In the genomic region with DNA sequence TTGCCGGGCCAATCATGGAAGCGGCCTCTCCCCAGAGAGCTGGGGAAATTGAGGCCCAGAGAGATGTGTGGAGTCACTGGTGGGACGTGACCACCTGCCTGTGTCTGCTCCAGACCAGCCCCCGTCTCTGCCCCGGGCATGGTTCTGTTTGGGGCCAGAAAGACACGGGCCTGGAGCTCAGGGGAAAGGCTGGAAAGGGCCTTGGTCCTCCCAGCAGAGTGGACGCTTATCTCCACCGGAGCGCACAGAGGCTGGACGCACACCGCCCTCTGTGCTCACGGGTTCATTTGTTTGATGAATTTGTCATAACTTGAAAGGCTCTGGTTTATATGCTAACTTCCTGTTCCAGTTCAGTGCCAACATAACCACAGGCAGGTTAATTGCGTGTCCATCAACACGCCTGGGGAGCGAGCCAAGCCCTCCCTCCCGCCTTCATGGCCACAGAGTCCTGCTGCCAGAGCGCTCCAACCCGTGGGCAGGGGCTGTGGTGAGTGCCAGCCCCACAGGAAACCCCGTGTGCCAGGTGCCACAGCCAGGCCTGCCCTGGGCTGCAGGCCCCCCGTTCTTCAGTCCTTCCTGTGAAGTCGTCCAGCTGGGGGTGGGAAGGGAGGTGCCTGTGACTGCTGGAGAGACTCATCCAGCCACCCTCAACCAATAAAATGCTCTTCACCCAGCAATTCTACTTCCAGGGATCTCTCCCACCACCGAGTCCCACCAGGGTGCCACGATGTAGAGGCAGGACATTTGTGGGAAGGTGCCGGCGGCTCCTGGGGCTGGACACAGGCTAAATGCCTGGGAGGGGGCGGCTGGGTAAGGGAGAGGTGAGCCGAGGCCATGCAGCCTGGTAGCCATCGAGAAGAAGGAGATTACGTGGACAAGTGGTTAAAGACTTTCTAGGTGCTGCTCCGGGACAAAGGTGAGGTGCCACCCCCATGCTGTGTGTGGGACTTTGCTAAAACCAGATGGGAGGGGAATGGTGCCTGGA, we compare ENCODE assay signal across 8 cellular contexts. TPM values are rescaled to one million over a fixed set of nuclear protein-coding genes. Genes with fewer than 3 reads are reported as not detected.
A peak's percentile ranks its signal among the peaks of the same experiment; 100 is the strongest.
DNase-seq lines count a peak whose midpoint lies in the region; ATAC-seq and TF ChIP-seq lines count a peak whose summit lies in the region.

No MANE protein-coding gene starts in this region.

- H3K4me1 ChIP-seq in esophagus (ENCODE audit: control insufficient read depth in 2 of 2, insufficient read depth in 2 of 2, low read length in 1 of 2) (peaks cover 2 to 18% of the 10 kb centered on the region in 2 donors), psoas muscle (no peaks in the 10 kb centered on the region)

- peak; percentile 71 for ATAC-seq in activated CD4-positive, alpha-beta T cell treated with anti-CD3 and anti-CD28 coated beads for 36 hours
- ATAC-seq in SK-N-SH treated with all-trans-retinoic acid at 6 μM for 48 hours (peak; percentile 14), psoas muscle (peak in 3 of 4 donors; percentile 36 to 43 (median 43)), GM18861 (IDR thresholded peaks at IDR 0.05; ENCODE audit: unreplicated experiment) (no peak), HG02571 (IDR thresholded peaks at IDR 0.05; ENCODE audit: unreplicated experiment) (no peak)

- TF ChIP-seq CTCF in psoas muscle (IDR thresholded peaks at IDR 0.05) = no peak

- 21 to 22% methylated on average over 30 of the region's 30 CpGs for WGBS in esophagus, 2 donors
- 50 to 62% (median 60%) methylated on average over 29 to 30 of the region's 30 CpGs for WGBS in psoas muscle, 3 donors

- intact Hi-C loops in activated CD4-positive, alpha-beta T cell treated with anti-CD3 and anti-CD28 coated beads for 36 hours (cut with DNase I, micrococcal nuclease) = no loop called here
- intact Hi-C loops in psoas muscle (cut with DNase I) = no loop called here

- H3K4me3 ChIP-seq in esophagus (ENCODE audit: low read depth in 1 of 2, low read length in 2 of 2) (peak overlapping the region; percentile 5 to 24), psoas muscle (peak overlapping the region; percentile 52)

- POLR2A ChIA-PET in activated CD4-positive, alpha-beta T cell treated with anti-CD3 and anti-CD28 coated beads for 36 hours (lab: Charles Lee) = interaction anchor here (0.6 kb wide), 1 partner anchor 442 kb away, joined by 4 read pairs; no protein-coding TSS in a partner anchor

- peak; percentile 55 for DNase-seq in activated CD4-positive, alpha-beta T cell treated with anti-CD3 and anti-CD28 coated beads for 36 hours
- no peak for DNase-seq in activated CD4-positive, alpha-beta T cell treated with anti-CD3 and anti-CD28 coated beads, Interleukin-2, amount 50 U/mL, for 4 hours
- no peak for DNase-seq in psoas muscle
- DNase-seq in KG1 (lab: John Stamatoyannopoulos, UW) = no peak

- no peak overlapping the region for H3K4me3 Mint-ChIP-seq in activated CD4-positive, alpha-beta T cell treated with anti-CD3 and anti-CD28 coated beads for 36 hours

- H3K27me3 Mint-ChIP-seq in activated CD4-positive, alpha-beta T cell treated with anti-CD3 and anti-CD28 coated beads for 36 hours = peaks cover 30% of the 10 kb centered on the region

- H3K9me3 ChIP-seq in esophagus (ENCODE audit: control insufficient read depth in 2 of 2, insufficient read depth in 1 of 2, low read depth in 1 of 2, low read length in 1 of 2) (no peaks in the 10 kb centered on the region), psoas muscle (no peaks in the 10 kb centered on the region)

- no peak overlapping the region for H3K27ac Mint-ChIP-seq in activated CD4-positive, alpha-beta T cell treated with anti-CD3 and anti-CD28 coated beads for 36 hours

- H3K27me3 ChIP-seq in esophagus (ENCODE audit: control insufficient read depth in 1 of 2, insufficient read depth in 2 of 2, low read length in 2 of 2) (no peaks in the 10 kb centered on the region), psoas muscle (ENCODE audit: insufficient read depth in 3 of 3, low read length in 2 of 3) (no peaks in the 10 kb centered on the region)

- H3K27ac ChIP-seq in esophagus (ENCODE audit: low read depth in 2 of 2, low read length in 1 of 2) = peak overlapping the region; percentile 92 to 93
- H3K27ac ChIP-seq in psoas muscle = no peak overlapping the region

- no peaks in the 10 kb centered on the region for H3K36me3 Mint-ChIP-seq in activated CD4-positive, alpha-beta T cell treated with anti-CD3 and anti-CD28 coated beads for 36 hours (ENCODE audit: low read depth)

- peaks cover 16% of the 10 kb centered on the region for H3K4me1 Mint-ChIP-seq in activated CD4-positive, alpha-beta T cell treated with anti-CD3 and anti-CD28 coated beads for 36 hours

- H3K36me3 ChIP-seq in esophagus (ENCODE audit: control insufficient read depth in 2 of 2, insufficient read depth in 2 of 2, low read length in 1 of 2) = no peaks in the 10 kb centered on the region
- H3K36me3 ChIP-seq in psoas muscle (ENCODE audit: insufficient read depth in 1 of 2, low read depth in 1 of 2) = no peaks in the 10 kb centered on the region

- CTCF ChIA-PET in activated CD4-positive, alpha-beta T cell treated with anti-CD3 and anti-CD28 coated beads for 36 hours (lab: Charles Lee) = interaction anchor here (1.1 kb wide), 1 partner anchor 31 kb away, joined by 3 read pairs; no protein-coding TSS in a partner anchor

- no peaks in the 10 kb centered on the region for H3K9me3 Mint-ChIP-seq in activated CD4-positive, alpha-beta T cell treated with anti-CD3 and anti-CD28 coated beads for 36 hours (ENCODE audit: low read depth)

TF ChIP-seq in SK-N-SH treated with all-trans-retinoic acid at 6 μM for 48 hours, 23 proteins besides CTCF, POLR2A, EP300 and RAD21:
- TF ChIP-seq ESRRG (CRISPR knock-in tag; IDR thresholded peaks at IDR 0.05) (no peak), TOX (CRISPR knock-in tag; IDR thresholded peaks at IDR 0.05; ENCODE audit: borderline replicate concordance) (no peak), OSR1 (CRISPR knock-in tag; IDR thresholded peaks at IDR 0.05) (no peak), PATZ1 (CRISPR knock-in tag; IDR thresholded peaks at IDR 0.05; ENCODE audit: borderline replicate concordance) (no peak), ZFP30 (CRISPR knock-in tag; IDR thresholded peaks at IDR 0.05) (no peak), BACH2 (CRISPR knock-in tag; IDR thresholded peaks at IDR 0.05; ENCODE audit: borderline replicate concordance) (no peak), CSDC2 (CRISPR knock-in tag; IDR thresholded peaks at IDR 0.05) (no peak), ZC3H10 (CRISPR knock-in tag; IDR thresholded peaks at IDR 0.05) (no peak)
- TF ChIP-seq, protein P1, sequence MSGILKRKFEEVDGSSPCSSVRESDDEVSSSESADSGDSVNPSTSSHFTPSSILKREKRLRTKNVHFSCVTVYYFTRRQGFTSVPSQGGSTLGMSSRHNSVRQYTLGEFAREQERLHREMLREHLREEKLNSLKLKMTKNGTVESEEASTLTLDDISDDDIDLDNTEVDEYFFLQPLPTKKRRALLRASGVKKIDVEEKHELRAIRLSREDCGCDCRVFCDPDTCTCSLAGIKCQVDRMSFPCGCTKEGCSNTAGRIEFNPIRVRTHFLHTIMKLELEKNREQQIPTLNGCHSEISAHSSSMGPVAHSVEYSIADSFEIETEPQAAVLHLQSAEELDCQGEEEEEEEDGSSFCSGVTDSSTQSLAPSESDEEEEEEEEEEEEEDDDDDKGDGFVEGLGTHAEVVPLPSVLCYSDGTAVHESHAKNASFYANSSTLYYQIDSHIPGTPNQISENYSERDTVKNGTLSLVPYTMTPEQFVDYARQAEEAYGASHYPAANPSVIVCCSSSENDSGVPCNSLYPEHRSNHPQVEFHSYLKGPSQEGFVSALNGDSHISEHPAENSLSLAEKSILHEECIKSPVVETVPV (CRISPR knock-in tag; IDR thresholded peaks at IDR 0.05) = no peak
- TF ChIP-seq, protein P2, sequence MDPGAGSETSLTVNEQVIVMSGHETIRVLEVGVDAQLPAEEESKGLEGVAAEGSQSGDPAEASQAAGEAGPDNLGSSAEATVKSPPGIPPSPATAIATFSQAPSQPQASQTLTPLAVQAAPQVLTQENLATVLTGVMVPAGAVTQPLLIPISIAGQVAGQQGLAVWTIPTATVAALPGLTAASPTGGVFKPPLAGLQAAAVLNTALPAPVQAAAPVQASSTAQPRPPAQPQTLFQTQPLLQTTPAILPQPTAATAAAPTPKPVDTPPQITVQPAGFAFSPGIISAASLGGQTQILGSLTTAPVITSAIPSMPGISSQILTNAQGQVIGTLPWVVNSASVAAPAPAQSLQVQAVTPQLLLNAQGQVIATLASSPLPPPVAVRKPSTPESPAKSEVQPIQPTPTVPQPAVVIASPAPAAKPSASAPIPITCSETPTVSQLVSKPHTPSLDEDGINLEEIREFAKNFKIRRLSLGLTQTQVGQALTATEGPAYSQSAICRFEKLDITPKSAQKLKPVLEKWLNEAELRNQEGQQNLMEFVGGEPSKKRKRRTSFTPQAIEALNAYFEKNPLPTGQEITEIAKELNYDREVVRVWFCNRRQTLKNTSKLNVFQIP (CRISPR knock-in tag; IDR thresholded peaks at IDR 0.05; ENCODE audit: borderline replicate concordance, low read depth) = no peak

RNA-seq across cellular contexts. Expression of gene BAHCC1, which starts 29.4 kb away (rescaled TPM):
- total RNA-seq in activated CD4-positive, alpha-beta T cell treated with anti-CD3 and anti-CD28 coated beads for 36 hours = under 1 TPM in 1 of 2 experiments, not detected in 1; 0.05 TPM
- polyA plus RNA-seq in esophagus (1 to 10 TPM; 3.0 to 9.1 TPM), psoas muscle (1 to 10 TPM; 2.8 to 6.6 (median 4.1) TPM)
- total RNA-seq in psoas muscle = 10 to 100 TPM in 1 of 4 donors, 1 to 10 TPM in 3; 6.0 to 10.7 (median 7.7) TPM

Comparison
In these comparisons a context has a peak if more than half of its experiments do, and no peak if none do; other contexts are left out.
1. ATAC-seq: peak in activated CD4-positive, alpha-beta T cell treated with anti-CD3 and anti-CD28 coated beads for 36 hours (single experiment), SK-N-SH treated with all-trans-retinoic acid at 6 μM for 48 hours (single experiment) and psoas muscle (3 of 4); none in GM18861 (single experiment) and HG02571 (single experiment).
2. RNA of gene BAHCC1, which starts 29.4 kb away (total RNA-seq): 6.0 to 10.7 TPM in psoas muscle; 0.05 TPM in activated CD4-positive, alpha-beta T cell treated with anti-CD3 and anti-CD28 coated beads for 36 hours; every median in the first group is over 4 times any median in the second.